ENCODE assay signal across 8 cellular contexts in the genomic region with DNA sequence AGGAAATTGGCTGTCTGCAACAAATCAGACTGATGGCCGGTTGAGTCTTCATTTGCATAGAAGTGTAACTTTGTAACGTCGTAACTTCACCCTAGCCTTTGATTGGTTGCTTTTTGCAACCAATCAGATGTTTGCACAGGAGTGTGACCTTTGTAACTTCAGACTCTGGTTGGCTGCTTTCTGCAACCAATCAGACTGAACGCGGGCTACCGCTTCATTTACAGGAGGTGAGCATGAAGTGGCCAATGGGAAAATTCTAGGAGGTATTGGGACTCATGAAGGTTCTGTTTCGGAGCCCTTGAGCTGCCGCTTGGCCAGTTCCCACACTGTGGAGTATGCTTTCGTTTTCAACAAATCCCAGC. TPM values are rescaled to one million over a fixed set of nuclear protein-coding genes. Genes with fewer than 3 reads are reported as not detected.
A peak's percentile ranks its signal among the peaks of the same experiment; 100 is the strongest.
DNase-seq lines count a peak whose midpoint lies in the region; ATAC-seq and TF ChIP-seq lines count a peak whose summit lies in the region.

No MANE protein-coding gene starts in this region.

- TF ChIP-seq CTCF in liver (IDR thresholded peaks at IDR 0.05; ENCODE audit: low read depth, low read length, missing input control), result no peak

- no peaks in the 10 kb centered on the region for H3K27me3 ChIP-seq in liver (ENCODE audit: control insufficient read depth in 4 of 4, insufficient read depth in 4 of 4, low read length in 3 of 4)

- peak; percentile 25 for ATAC-seq in HG02678 (IDR thresholded peaks at IDR 0.05; ENCODE audit: unreplicated experiment)

- H3K36me3 ChIP-seq in liver (ENCODE audit: control insufficient read depth in 4 of 4, insufficient read depth in 3 of 4, low read depth in 1 of 4, low read length in 3 of 4), result peaks cover 0 to 8% (median 2%) of the 10 kb centered on the region in 4 donors

- DNase-seq in activated T-cell treated with anti-CD3 and anti-CD28 coated beads for 48 hours (ENCODE audit: low read depth) (peak; percentile 35), NCI-H1417 (lab: John Stamatoyannopoulos, UW) (peak in 2 of 3 experiments; percentile 50 to 97), T-helper 2 cell (peak in 3 of 5 experiments; percentile 11 to 89 (median 32)), dermis blood vessel endothelial cell (peak; percentile 93)
- no peak for DNase-seq in activated T-cell treated with anti-CD3 and anti-CD28 coated beads, Interleukin-2, amount 50 U/mL, for 1 hour
- peak; percentile 7 for DNase-seq in stimulated activated CD8-positive, alpha-beta memory T cell treated with anti-CD3 and anti-CD28 coated beads, Interleukin-12 subunit alpha, Interleukin-12 subunit beta, amount 100 ng/mL, for 1 hour (ENCODE audit: low read depth)

- peaks cover 6 to 18% (median 11%) of the 10 kb centered on the region in 4 donors for H3K9me3 ChIP-seq in liver (ENCODE audit: control insufficient read depth in 4 of 4, low read length in 3 of 4)

- WGBS in liver, result 3% methylated on average over 9 of the region's 9 CpGs

- H3K9ac ChIP-seq in liver (ENCODE audit: low read depth in 1 of 2, low read length in 2 of 2), result peak overlapping the region in 1 of 2 donors; percentile 28

- H3K4me1 ChIP-seq in liver (ENCODE audit: control insufficient read depth in 4 of 4, insufficient read depth in 4 of 4, low read length in 3 of 4), result peaks cover 0 to 12% (median 5%) of the 10 kb centered on the region in 4 donors

- peak overlapping the region; percentile 76 to 87 for H3K27ac ChIP-seq in liver (ENCODE audit: low read depth in 1 of 2, low read length in 2 of 2)

- H3K4me3 ChIP-seq in liver (ENCODE audit: low read depth in 1 of 3, low read length in 3 of 3), result peak overlapping the region; percentile 86 to 95 (median 94)

- no peak for TF ChIP-seq RAD21 in liver (IDR thresholded peaks at IDR 0.05)

TF ChIP-seq in liver, 16 proteins besides CTCF, POLR2A, EP300 and RAD21:
- TF ChIP-seq HNF4G (IDR thresholded peaks at IDR 0.05) (no peak), NR2F2 (IDR thresholded peaks at IDR 0.05) (peak; percentile 84), EGR1 (IDR thresholded peaks at IDR 0.05; ENCODE audit: low read depth in 2 of 2) (no peak), JUND (IDR thresholded peaks at IDR 0.05) (no peak), HNF4A (conservative IDR thresholded peaks at IDR 0.05) (no peak), SP1 (IDR thresholded peaks at IDR 0.05) (peak; percentile 74)
- TF ChIP-seq, protein P1, sequence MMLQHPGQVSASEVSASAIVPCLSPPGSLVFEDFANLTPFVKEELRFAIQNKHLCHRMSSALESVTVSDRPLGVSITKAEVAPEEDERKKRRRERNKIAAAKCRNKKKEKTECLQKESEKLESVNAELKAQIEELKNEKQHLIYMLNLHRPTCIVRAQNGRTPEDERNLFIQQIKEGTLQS (IDR thresholded peaks at IDR 0.05), result no peak
- TF ChIP-seq, protein P2, sequence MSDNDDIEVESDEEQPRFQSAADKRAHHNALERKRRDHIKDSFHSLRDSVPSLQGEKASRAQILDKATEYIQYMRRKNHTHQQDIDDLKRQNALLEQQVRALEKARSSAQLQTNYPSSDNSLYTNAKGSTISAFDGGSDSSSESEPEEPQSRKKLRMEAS (IDR thresholded peaks at IDR 0.05), result no peak
- TF ChIP-seq, protein P3, sequence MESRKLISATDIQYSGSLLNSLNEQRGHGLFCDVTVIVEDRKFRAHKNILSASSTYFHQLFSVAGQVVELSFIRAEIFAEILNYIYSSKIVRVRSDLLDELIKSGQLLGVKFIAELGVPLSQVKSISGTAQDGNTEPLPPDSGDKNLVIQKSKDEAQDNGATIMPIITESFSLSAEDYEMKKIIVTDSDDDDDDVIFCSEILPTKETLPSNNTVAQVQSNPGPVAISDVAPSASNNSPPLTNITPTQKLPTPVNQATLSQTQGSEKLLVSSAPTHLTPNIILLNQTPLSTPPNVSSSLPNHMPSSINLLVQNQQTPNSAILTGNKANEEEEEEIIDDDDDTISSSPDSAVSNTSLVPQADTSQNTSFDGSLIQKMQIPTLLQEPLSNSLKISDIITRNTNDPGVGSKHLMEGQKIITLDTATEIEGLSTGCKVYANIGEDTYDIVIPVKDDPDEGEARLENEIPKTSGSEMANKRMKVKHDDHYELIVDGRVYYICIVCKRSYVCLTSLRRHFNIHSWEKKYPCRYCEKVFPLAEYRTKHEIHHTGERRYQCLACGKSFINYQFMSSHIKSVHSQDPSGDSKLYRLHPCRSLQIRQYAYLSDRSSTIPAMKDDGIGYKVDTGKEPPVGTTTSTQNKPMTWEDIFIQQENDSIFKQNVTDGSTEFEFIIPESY (IDR thresholded peaks at IDR 0.05), result no peak
- TF ChIP-seq, protein P4, sequence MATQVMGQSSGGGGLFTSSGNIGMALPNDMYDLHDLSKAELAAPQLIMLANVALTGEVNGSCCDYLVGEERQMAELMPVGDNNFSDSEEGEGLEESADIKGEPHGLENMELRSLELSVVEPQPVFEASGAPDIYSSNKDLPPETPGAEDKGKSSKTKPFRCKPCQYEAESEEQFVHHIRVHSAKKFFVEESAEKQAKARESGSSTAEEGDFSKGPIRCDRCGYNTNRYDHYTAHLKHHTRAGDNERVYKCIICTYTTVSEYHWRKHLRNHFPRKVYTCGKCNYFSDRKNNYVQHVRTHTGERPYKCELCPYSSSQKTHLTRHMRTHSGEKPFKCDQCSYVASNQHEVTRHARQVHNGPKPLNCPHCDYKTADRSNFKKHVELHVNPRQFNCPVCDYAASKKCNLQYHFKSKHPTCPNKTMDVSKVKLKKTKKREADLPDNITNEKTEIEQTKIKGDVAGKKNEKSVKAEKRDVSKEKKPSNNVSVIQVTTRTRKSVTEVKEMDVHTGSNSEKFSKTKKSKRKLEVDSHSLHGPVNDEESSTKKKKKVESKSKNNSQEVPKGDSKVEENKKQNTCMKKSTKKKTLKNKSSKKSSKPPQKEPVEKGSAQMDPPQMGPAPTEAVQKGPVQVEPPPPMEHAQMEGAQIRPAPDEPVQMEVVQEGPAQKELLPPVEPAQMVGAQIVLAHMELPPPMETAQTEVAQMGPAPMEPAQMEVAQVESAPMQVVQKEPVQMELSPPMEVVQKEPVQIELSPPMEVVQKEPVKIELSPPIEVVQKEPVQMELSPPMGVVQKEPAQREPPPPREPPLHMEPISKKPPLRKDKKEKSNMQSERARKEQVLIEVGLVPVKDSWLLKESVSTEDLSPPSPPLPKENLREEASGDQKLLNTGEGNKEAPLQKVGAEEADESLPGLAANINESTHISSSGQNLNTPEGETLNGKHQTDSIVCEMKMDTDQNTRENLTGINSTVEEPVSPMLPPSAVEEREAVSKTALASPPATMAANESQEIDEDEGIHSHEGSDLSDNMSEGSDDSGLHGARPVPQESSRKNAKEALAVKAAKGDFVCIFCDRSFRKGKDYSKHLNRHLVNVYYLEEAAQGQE (IDR thresholded peaks at IDR 0.05), result no peak

RNA-seq across cellular contexts. Expression of a gene that starts 0.4 kb away (rescaled TPM):
- total RNA-seq in dermis blood vessel endothelial cell (13.2 and 25.7 TPM in 2 replicates), liver (1 to 10 TPM; 2.6 to 6.2 TPM)
- polyA plus RNA-seq in liver, result 1 to 10 TPM; 3.1 to 4.1 TPM

RNA-seq across cellular contexts. Expression of a gene that starts 13.9 kb away (rescaled TPM):
- total RNA-seq in dermis blood vessel endothelial cell (7.2 and 9.4 TPM in 2 replicates), liver (1 to 10 TPM; 2.5 to 3.0 TPM)
- 1 to 10 TPM in 1 of 2 donors, under 1 TPM in 1; 0.91 to 1.1 TPM for polyA plus RNA-seq in liver

RNA-seq across cellular contexts. Expression of a gene that starts 39.3 kb away (rescaled TPM):
- total RNA-seq in dermis blood vessel endothelial cell (1.4 and 3.1 TPM in 2 replicates), liver (under 1 TPM; 0.51 to 0.67 TPM)
- polyA plus RNA-seq in liver, result under 1 TPM; 0.32 to 0.40 TPM
